In genomic region chr3:32883817-32884216, GRCh38 we compare ENCODE assay signal across 21 cellular contexts.
"Had no signal": no experiment of that assay in that cellular context is flagged by ENCODE, and none has a peak within 500 bp of the region (broad histone marks: within the 10 kb centered on the region; RNA-seq: fewer than 3 reads in every experiment).

No MANE protein-coding gene starts in this region.

- H3K4me3 Mint-ChIP-seq: activated B cell treated with CpG ODN at 0.5 μM for 24 hours; activated CD4-positive, alpha-beta T cell treated with anti-CD3 and anti-CD28 coated beads for 36 hours; activated naive CD8-positive, alpha-beta T cell treated with anti-CD3 and anti-CD28 coated beads, Interleukin-2, amount 50 U/mL, for 24 hours; dendritic cell treated with granulocyte-macrophage colony-stimulating factor and Interleukin-4, amounts not matched to agents 40 ng/mL and 50 ng/mL, for 4 days; stimulated activated naive CD8-positive, alpha-beta T cell treated with anti-CD3 and anti-CD28 coated beads, Interleukin-15, Interleukin-2, amounts not matched to agents 100 ng/mL and 50 ng/mL, for 24 hours had no signal

- H3K36me3 Mint-ChIP-seq: naive thymus-derived CD4-positive, alpha-beta T cell had no signal

- H3K4me1 ChIP-seq: foreskin keratinocyte, left lung, prostate gland had no signal

- H3K27ac Mint-ChIP-seq: activated B cell treated with CpG ODN at 0.5 μM for 24 hours; activated CD4-positive, alpha-beta T cell treated with anti-CD3 and anti-CD28 coated beads for 36 hours; activated naive CD8-positive, alpha-beta T cell treated with anti-CD3 and anti-CD28 coated beads, Interleukin-2, amount 50 U/mL, for 24 hours; dendritic cell treated with granulocyte-macrophage colony-stimulating factor and Interleukin-4, amounts not matched to agents 40 ng/mL and 50 ng/mL, for 4 days; stimulated activated naive CD8-positive, alpha-beta T cell treated with anti-CD3 and anti-CD28 coated beads, Interleukin-15, Interleukin-2, amounts not matched to agents 100 ng/mL and 50 ng/mL, for 24 hours had no signal

- H3K9me3 Mint-ChIP-seq: activated B cell treated with CpG ODN at 0.5 μM for 24 hours; activated naive CD8-positive, alpha-beta T cell treated with anti-CD3 and anti-CD28 coated beads, Interleukin-2, amount 50 U/mL, for 24 hours; dendritic cell treated with granulocyte-macrophage colony-stimulating factor and Interleukin-4, amounts not matched to agents 40 ng/mL and 50 ng/mL, for 4 days; naive thymus-derived CD4-positive, alpha-beta T cell; stimulated activated naive CD8-positive, alpha-beta T cell treated with anti-CD3 and anti-CD28 coated beads, Interleukin-15, Interleukin-2, amounts not matched to agents 100 ng/mL and 50 ng/mL, for 24 hours had no signal

- H3K9me3 ChIP-seq: left lung, ovary, prostate gland, thyroid gland had no signal

- DNase-seq: activated B cell treated with CpG ODN at 0.5 μM for 24 hours; activated CD4-positive, alpha-beta T cell treated with anti-CD3 and anti-CD28 coated beads for 36 hours; activated CD4-positive, alpha-beta T cell treated with anti-CD3 and anti-CD28 coated beads, Interleukin-2, amount 50 U/mL, for 48 hours; activated effector memory CD4-positive, alpha-beta T cell treated with anti-CD3 and anti-CD28 coated beads, Interleukin-2, amount 50 U/mL, for 16 hours; activated naive CD4-positive, alpha-beta T cell treated with anti-CD3 and anti-CD28 coated beads, Interleukin-2, amount 50 U/mL, for 16 hours; activated naive CD8-positive, alpha-beta T cell treated with anti-CD3 and anti-CD28 coated beads, Interleukin-2, amount 50 U/mL, for 24 hours; effector CD4-positive, alpha-beta T cell; foreskin keratinocyte; kidney glomerular epithelial cell; left lung; naive thymus-derived CD4-positive, alpha-beta T cell; ovary; stimulated activated CD4-positive, alpha-beta T cell treated with anti-CD3 and anti-CD28 coated beads, Interleukin-4, amount 100 ng/mL, for 4 hours; substantia nigra; T-helper 1 cell; thyroid gland had no signal

- H3K27me3 ChIP-seq: cardiac muscle cell, left lung, ovary, thyroid gland had no signal

- H3K27ac ChIP-seq: cardiac muscle cell, foreskin keratinocyte, left lung, ovary, prostate gland, thyroid gland had no signal

- H3K4me3 ChIP-seq: cardiac muscle cell, left lung, lung, ovary, prostate gland, thyroid gland had no signal

- H3K27me3 Mint-ChIP-seq: activated B cell treated with CpG ODN at 0.5 μM for 24 hours; dendritic cell treated with granulocyte-macrophage colony-stimulating factor and Interleukin-4, amounts not matched to agents 40 ng/mL and 50 ng/mL, for 4 days had no signal

- H3K36me3 ChIP-seq: left lung, ovary, prostate gland, thyroid gland had no signal
